In genomic region chr22:38870312-38870741, GRCh38 we compare ENCODE assay signal across 8 cellular contexts. TPM values are rescaled to one million over a fixed set of nuclear protein-coding genes. Genes with fewer than 3 reads are reported as not detected.
A peak's percentile ranks its signal among the peaks of the same experiment; 100 is the strongest.
DNase-seq lines count a peak whose midpoint lies in the region; ATAC-seq, FAIRE-seq and TF ChIP-seq lines count a peak whose summit lies in the region.

No MANE protein-coding gene starts in this region.

- peak; percentile 99 for FAIRE-seq in A204.1 (lab: Jason Lieb, UNC)

- WGBS in right cardiac atrium = 7% methylated on average over 12 of the region's 12 CpGs

- DNase-seq in NCI-H1694 treated with DMSO at 0.1 percent for 48 hours (lab: John Stamatoyannopoulos, UW) (peak; percentile 72), T-helper 22 cell (ENCODE audit: low read depth) (peak; percentile 64), ascending aorta (ENCODE audit: low spot score in 2 of 2) (peak; percentile 66 to 95), right cardiac atrium (peak; percentile 93 to 97 (median 96)), pulmonary artery endothelial cell (ENCODE audit: low read depth, low spot score) (peak; percentile 49), upper lobe of right lung (peak; percentile 92)

- H3K27me3 ChIP-seq in ascending aorta (no peaks in the 10 kb centered on the region), right cardiac atrium (ENCODE audit: control insufficient read depth, insufficient read depth) (no peaks in the 10 kb centered on the region), upper lobe of right lung (no peaks in the 10 kb centered on the region)

- H3K9me3 ChIP-seq in ascending aorta (no peaks in the 10 kb centered on the region), right cardiac atrium (ENCODE audit: control insufficient read depth, low read length) (no peaks in the 10 kb centered on the region), upper lobe of right lung (no peaks in the 10 kb centered on the region)

- H3K4me3 ChIP-seq in ascending aorta = peak overlapping the region; percentile 69 to 70
- no peak overlapping the region for H3K4me3 ChIP-seq in right cardiac atrium (ENCODE audit: low read length)
- peak overlapping the region; percentile 62 for H3K4me3 ChIP-seq in upper lobe of right lung

- intact Hi-C loops in ascending aorta (cut with DNase I) (loop anchor here (1.0 to 10.0 kb wide), 5 partner anchors 57 to 447 kb away; partner anchors contain the start of genes APOBEC3B and RPL3), right cardiac atrium (cut with DNase I) (loop anchor here in 3 of 4 donors (5.0 to 10.0 kb wide), 4 partner anchors 54 to 252 kb away; no protein-coding TSS in a partner anchor), upper lobe of right lung (cut with DNase I) (loop anchor here (10.0 kb wide), 1 partner anchor 134 kb away; no protein-coding TSS in a partner anchor)

- TF ChIP-seq CTCF in ascending aorta (IDR thresholded peaks at IDR 0.05) (peak; percentile 84 to 95 (median 91)), upper lobe of right lung (IDR thresholded peaks at IDR 0.05) (peak; percentile 93)

- H3K4me1 ChIP-seq in ascending aorta = peaks cover 8 to 46% of the 10 kb centered on the region in 2 donors
- H3K4me1 ChIP-seq in right cardiac atrium (ENCODE audit: control insufficient read depth, insufficient read depth, low read length) = peaks cover 4% of the 10 kb centered on the region
- peaks cover 34% of the 10 kb centered on the region for H3K4me1 ChIP-seq in upper lobe of right lung

- peaks cover 21 to 32% of the 10 kb centered on the region in 2 donors for H3K36me3 ChIP-seq in ascending aorta
- H3K36me3 ChIP-seq in upper lobe of right lung = peaks cover 35% of the 10 kb centered on the region

- peak overlapping the region; percentile 84 for H3K27ac ChIP-seq in ascending aorta
- no peak overlapping the region for H3K27ac ChIP-seq in right cardiac atrium (ENCODE audit: low read length)
- H3K27ac ChIP-seq in upper lobe of right lung = peak overlapping the region; percentile 73

- ATAC-seq in GM18907 (IDR thresholded peaks at IDR 0.05; ENCODE audit: unreplicated experiment) (peak; percentile 37), right cardiac atrium (peak; percentile 56 to 62), upper lobe of right lung (peak; percentile 66)

RNA-seq across cellular contexts. Expression of gene CBX6, which starts 1.7 kb away (rescaled TPM):
- total RNA-seq in ascending aorta (159 TPM), right cardiac atrium (10 to 100 TPM; 50.9 to 65.9 (median 56.6) TPM), pulmonary artery endothelial cell (42.1 and 46.1 TPM in 2 replicates), upper lobe of right lung (61.6 TPM)
- polyA plus RNA-seq in right cardiac atrium = 27.0 TPM

RNA-seq across cellular contexts. Expression of gene NPTXR, which starts 26.5 kb away (rescaled TPM):
- total RNA-seq in ascending aorta = 46.3 TPM
- 10 to 100 TPM; 23.8 to 51.1 (median 38.4) TPM for total RNA-seq in right cardiac atrium
- polyA plus RNA-seq in right cardiac atrium = 32.3 TPM
- total RNA-seq in pulmonary artery endothelial cell = 0.13 and 0.32 TPM in 2 replicates
- total RNA-seq in upper lobe of right lung = 6.3 TPM
